ENCODE assay signal across 1 cellular context in genomic region chr7:135262623-135263320, GRCh38.
TF ChIP-seq lines count a peak whose summit lies in the region.

No MANE protein-coding gene starts in this region.

TF ChIP-seq in GM12878, 131 proteins besides CTCF, POLR2A, EP300 and RAD21 (continued from another document):
- TF ChIP-seq POLR2AphosphoS2 (IDR thresholded peaks at IDR 0.05; ENCODE audit: low read depth, low read length) (no peak), CHD2 (IDR thresholded peaks at IDR 0.05; ENCODE audit: borderline replicate concordance, low read depth, low read length) (no peak), CHD4 (IDR thresholded peaks at IDR 0.05) (no peak), ATF7 (IDR thresholded peaks at IDR 0.05; ENCODE audit: low read depth) (no peak), YBX1 (IDR thresholded peaks at IDR 0.05) (no peak), KAT2A (conservative IDR thresholded peaks at IDR 0.05; ENCODE audit: control insufficient read depth, low read depth, low read length) (no peak), ZSCAN29 (IDR thresholded peaks at IDR 0.05) (no peak), ESRRA (IDR thresholded peaks at IDR 0.05; ENCODE audit: low read length) (no peak)
- TF ChIP-seq, protein P1, sequence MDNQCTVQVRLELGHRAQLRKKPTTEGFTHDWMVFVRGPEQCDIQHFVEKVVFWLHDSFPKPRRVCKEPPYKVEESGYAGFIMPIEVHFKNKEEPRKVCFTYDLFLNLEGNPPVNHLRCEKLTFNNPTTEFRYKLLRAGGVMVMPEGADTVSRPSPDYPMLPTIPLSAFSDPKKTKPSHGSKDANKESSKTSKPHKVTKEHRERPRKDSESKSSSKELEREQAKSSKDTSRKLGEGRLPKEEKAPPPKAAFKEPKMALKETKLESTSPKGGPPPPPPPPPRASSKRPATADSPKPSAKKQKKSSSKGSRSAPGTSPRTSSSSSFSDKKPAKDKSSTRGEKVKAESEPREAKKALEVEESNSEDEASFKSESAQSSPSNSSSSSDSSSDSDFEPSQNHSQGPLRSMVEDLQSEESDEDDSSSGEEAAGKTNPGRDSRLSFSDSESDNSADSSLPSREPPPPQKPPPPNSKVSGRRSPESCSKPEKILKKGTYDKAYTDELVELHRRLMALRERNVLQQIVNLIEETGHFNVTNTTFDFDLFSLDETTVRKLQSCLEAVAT (IDR thresholded peaks at IDR 0.05) = no peak
- TF ChIP-seq, protein P2, sequence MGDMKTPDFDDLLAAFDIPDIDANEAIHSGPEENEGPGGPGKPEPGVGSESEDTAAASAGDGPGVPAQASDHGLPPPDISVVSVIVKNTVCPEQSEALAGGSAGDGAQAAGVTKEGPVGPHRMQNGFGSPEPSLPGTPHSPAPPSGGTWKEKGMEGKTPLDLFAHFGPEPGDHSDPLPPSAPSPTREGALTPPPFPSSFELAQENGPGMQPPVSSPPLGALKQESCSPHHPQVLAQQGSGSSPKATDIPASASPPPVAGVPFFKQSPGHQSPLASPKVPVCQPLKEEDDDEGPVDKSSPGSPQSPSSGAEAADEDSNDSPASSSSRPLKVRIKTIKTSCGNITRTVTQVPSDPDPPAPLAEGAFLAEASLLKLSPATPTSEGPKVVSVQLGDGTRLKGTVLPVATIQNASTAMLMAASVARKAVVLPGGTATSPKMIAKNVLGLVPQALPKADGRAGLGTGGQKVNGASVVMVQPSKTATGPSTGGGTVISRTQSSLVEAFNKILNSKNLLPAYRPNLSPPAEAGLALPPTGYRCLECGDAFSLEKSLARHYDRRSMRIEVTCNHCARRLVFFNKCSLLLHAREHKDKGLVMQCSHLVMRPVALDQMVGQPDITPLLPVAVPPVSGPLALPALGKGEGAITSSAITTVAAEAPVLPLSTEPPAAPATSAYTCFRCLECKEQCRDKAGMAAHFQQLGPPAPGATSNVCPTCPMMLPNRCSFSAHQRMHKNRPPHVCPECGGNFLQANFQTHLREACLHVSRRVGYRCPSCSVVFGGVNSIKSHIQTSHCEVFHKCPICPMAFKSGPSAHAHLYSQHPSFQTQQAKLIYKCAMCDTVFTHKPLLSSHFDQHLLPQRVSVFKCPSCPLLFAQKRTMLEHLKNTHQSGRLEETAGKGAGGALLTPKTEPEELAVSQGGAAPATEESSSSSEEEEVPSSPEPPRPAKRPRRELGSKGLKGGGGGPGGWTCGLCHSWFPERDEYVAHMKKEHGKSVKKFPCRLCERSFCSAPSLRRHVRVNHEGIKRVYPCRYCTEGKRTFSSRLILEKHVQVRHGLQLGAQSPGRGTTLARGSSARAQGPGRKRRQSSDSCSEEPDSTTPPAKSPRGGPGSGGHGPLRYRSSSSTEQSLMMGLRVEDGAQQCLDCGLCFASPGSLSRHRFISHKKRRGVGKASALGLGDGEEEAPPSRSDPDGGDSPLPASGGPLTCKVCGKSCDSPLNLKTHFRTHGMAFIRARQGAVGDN (IDR thresholded peaks at IDR 0.05) = no peak
